In the genomic region with DNA sequence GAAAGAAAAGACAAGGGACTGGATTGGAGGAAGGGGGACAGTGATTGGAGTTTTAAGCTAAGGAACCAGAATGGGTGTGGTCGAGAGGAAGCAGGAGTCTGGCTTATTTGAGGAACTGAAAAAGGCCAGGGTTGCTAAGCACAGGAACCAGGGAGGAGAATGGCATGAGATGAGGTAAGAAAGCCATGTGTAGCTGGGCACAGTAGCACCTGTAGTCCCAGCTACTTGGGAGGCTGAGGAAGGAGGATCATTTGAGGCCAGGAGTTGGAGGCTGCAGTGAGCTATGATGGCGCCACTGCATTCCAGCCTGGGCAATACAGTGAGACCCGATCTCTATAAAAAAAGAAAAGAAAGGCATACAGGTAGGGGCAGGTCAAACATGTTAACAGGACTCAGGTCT, we compare ENCODE assay signal across 19 cellular contexts. TPM values are rescaled to one million over a fixed set of nuclear protein-coding genes. Genes with fewer than 3 reads are reported as not detected.
DNase-seq lines count a peak whose midpoint lies in the region; ATAC-seq and TF ChIP-seq lines count a peak whose summit lies in the region.
"Had no signal": no experiment of that assay in that cellular context is flagged by ENCODE, and none has a peak within 500 bp of the region (broad histone marks: within the 10 kb centered on the region; RNA-seq: fewer than 3 reads in every experiment).

No MANE protein-coding gene starts in this region.

- TF ChIP-seq POLR2A in heart left ventricle (IDR thresholded peaks at IDR 0.05) = no peak

- POLR2A ChIA-PET in HEK293 (lab: Yijun Ruan, JAX) = no interaction called here

- no peak for TF ChIP-seq CTCF in HEK293 (tag by site-specific recombination; IDR thresholded peaks at IDR 0.05)
- TF ChIP-seq CTCF in nephron progenitor cell (IDR thresholded peaks at IDR 0.05) = no peak
- no peak for TF ChIP-seq CTCF in heart left ventricle (IDR thresholded peaks at IDR 0.05)

- H3K9me3 ChIP-seq in HEK293 (ENCODE audit: control insufficient read depth, insufficient read depth, low read depth, low read length) (no peaks in the 10 kb centered on the region), heart left ventricle (no peaks in the 10 kb centered on the region)
- H3K9me3 ChIP-seq: colonic mucosa, HAP-1, left ventricle myocardium inferior had no signal

- ATAC-seq in activated T-helper 17 cell treated with anti-CD3 and anti-CD28 coated beads, Interleukin-2, amount 50 U/mL, for 72 hours (replicated peaks) = no peak
- ATAC-seq in heart left ventricle (no peak), HG02884 (IDR thresholded peaks at IDR 0.05; ENCODE audit: unreplicated experiment) (no peak)
- ATAC-seq: CD8-positive, alpha-beta T cell had no signal

- no peaks in the 10 kb centered on the region for H3K36me3 ChIP-seq in HEK293 (ENCODE audit: control insufficient read depth in 2 of 2, insufficient read depth in 1 of 2, low read length in 2 of 2)
- no peaks in the 10 kb centered on the region for H3K36me3 ChIP-seq in heart left ventricle
- H3K36me3 ChIP-seq: colonic mucosa, HAP-1, left ventricle myocardium inferior had no signal

- 79 to 91% (median 87%) methylated on average over 3 of the region's 3 CpGs for WGBS in heart left ventricle, 4 donors

- H3K4me3 Mint-ChIP-seq in activated T-helper 17 cell treated with anti-CD3 and anti-CD28 coated beads, Interleukin-2, amount 50 U/mL, for 72 hours = no peak overlapping the region
- no peak overlapping the region for H3K4me3 Mint-ChIP-seq in nephron progenitor cell
- H3K4me3 Mint-ChIP-seq: CD8-positive, alpha-beta T cell had no signal

- intact Hi-C loops in heart left ventricle (cut with DNase I) = loop anchor here in 1 of 10 donors (10.0 kb wide), 1 partner anchor 59 kb away; no protein-coding TSS in a partner anchor

- H3K4me1 ChIP-seq in HEK293 (ENCODE audit: control insufficient read depth, insufficient read depth, low read length) (no peaks in the 10 kb centered on the region), heart left ventricle (peaks cover 0 to 39% (median 0%) of the 10 kb centered on the region in 12 donors)
- H3K4me1 ChIP-seq: colonic mucosa, HAP-1 had no signal

- no peaks in the 10 kb centered on the region for H3K27me3 ChIP-seq in heart left ventricle
- H3K27me3 ChIP-seq: colonic mucosa had no signal

- H3K27ac ChIP-seq in HEK293 (ENCODE audit: extremely low read depth, low read depth, low read length) (no peak overlapping the region), heart left ventricle (no peak overlapping the region)
- H3K27ac ChIP-seq: colonic mucosa, left ventricle myocardium inferior had no signal

- H3K27ac Mint-ChIP-seq in activated T-helper 17 cell treated with anti-CD3 and anti-CD28 coated beads, Interleukin-2, amount 50 U/mL, for 72 hours = peak overlapping the region; percentile 5
- peak overlapping the region; percentile 39 for H3K27ac Mint-ChIP-seq in nephron progenitor cell
- H3K27ac Mint-ChIP-seq: CD8-positive, alpha-beta T cell had no signal

- H3K4me1 Mint-ChIP-seq in activated T-helper 17 cell treated with anti-CD3 and anti-CD28 coated beads, Interleukin-2, amount 50 U/mL, for 72 hours = peaks cover 4% of the 10 kb centered on the region
- peaks cover 17% of the 10 kb centered on the region for H3K4me1 Mint-ChIP-seq in nephron progenitor cell

- CTCF ChIA-PET in HEK293 (lab: Yijun Ruan, JAX) = interaction anchor here (0.8 to 3.1 kb wide), 4 partner anchors 10 to 67 kb away, joined by 3 to 14 read pairs (median 4); a partner anchor contains a TSS

- H3K4me3 ChIP-seq in HEK293 (ENCODE audit: low read depth, low read length) = no peak overlapping the region
- no peak overlapping the region for H3K4me3 ChIP-seq in heart left ventricle
- H3K4me3 ChIP-seq: colonic mucosa, HAP-1, left ventricle myocardium inferior had no signal

- H3K9me3 Mint-ChIP-seq in activated T-helper 17 cell treated with anti-CD3 and anti-CD28 coated beads, Interleukin-2, amount 50 U/mL, for 72 hours = no peaks in the 10 kb centered on the region
- H3K9me3 Mint-ChIP-seq in nephron progenitor cell = no peaks in the 10 kb centered on the region
- H3K9me3 Mint-ChIP-seq: CD8-positive, alpha-beta T cell had no signal

- no peaks in the 10 kb centered on the region for H3K27me3 Mint-ChIP-seq in activated T-helper 17 cell treated with anti-CD3 and anti-CD28 coated beads, Interleukin-2, amount 50 U/mL, for 72 hours
- H3K27me3 Mint-ChIP-seq in nephron progenitor cell (ENCODE audit: low read depth, poor library complexity) = peaks cover 5% of the 10 kb centered on the region
- H3K27me3 Mint-ChIP-seq: progenitor cell of endocrine pancreas had no signal

- DNase-seq in NOMO-1 treated with DMSO at 0.1 percent for 48 hours (lab: John Stamatoyannopoulos, UW; ENCODE audit: unreplicated experiment) = peak; percentile 79
- DNase-seq in nephron progenitor cell = no peak
- no peak for DNase-seq in NCI-H187 (lab: John Stamatoyannopoulos, UW)
- no peak for DNase-seq in heart left ventricle
- no peak for DNase-seq in COLO829 (ENCODE audit: low spot score)
- DNase-seq: activated CD4-positive, alpha-beta T cell treated with anti-CD3 and anti-CD28 coated beads, Interleukin-2, amount 50 U/mL, for 1 hour; activated effector memory CD4-positive, alpha-beta T cell treated with Interleukin-2 at 50 U/mL for 16 hours; CD8-positive, alpha-beta T cell; colonic mucosa; left ventricle myocardium inferior; NCI-H1694 treated with DMSO at 0.1 percent for 48 hours; NCI-H446; NK-92 treated with Interleukin-12 subunit alpha and Interleukin-12 subunit beta, amount 100 ng/mL, for 24 hours; stimulated activated naive CD4-positive, alpha-beta T cell had no signal

- H3K36me3 Mint-ChIP-seq in activated T-helper 17 cell treated with anti-CD3 and anti-CD28 coated beads, Interleukin-2, amount 50 U/mL, for 72 hours (ENCODE audit: low read depth) = no peaks in the 10 kb centered on the region
- no peaks in the 10 kb centered on the region for H3K36me3 Mint-ChIP-seq in nephron progenitor cell (ENCODE audit: low read depth)
- H3K36me3 Mint-ChIP-seq: CD8-positive, alpha-beta T cell had no signal

TF ChIP-seq in HEK293, 187 proteins besides CTCF, POLR2A, EP300 and RAD21:
- TF ChIP-seq, protein P1, sequence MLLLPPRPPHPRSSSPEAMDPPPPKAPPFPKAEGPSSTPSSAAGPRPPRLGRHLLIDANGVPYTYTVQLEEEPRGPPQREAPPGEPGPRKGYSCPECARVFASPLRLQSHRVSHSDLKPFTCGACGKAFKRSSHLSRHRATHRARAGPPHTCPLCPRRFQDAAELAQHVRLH (tag by site-specific recombination; IDR thresholded peaks at IDR 0.05) = peak; percentile 72; the same call in 1 of the 2 replicates
- no peak for TF ChIP-seq GLIS2 (tag by site-specific recombination; IDR thresholded peaks at IDR 0.05)
- no peak for TF ChIP-seq GLIS1 (tag by site-specific recombination; IDR thresholded peaks at IDR 0.05)
- no peak for TF ChIP-seq HOXC10 (CRISPR knock-in tag; IDR thresholded peaks at IDR 0.05)
- TF ChIP-seq ZNF266 (tag by site-specific recombination; IDR thresholded peaks at IDR 0.05; ENCODE audit: low read depth) = no peak
- peak; percentile 93 for TF ChIP-seq ZNF121 (tag by site-specific recombination; IDR thresholded peaks at IDR 0.05)
- TF ChIP-seq ZNF701 (tag by site-specific recombination; IDR thresholded peaks at IDR 0.05) = no peak
- no peak for TF ChIP-seq BCL11B (tag by site-specific recombination; IDR thresholded peaks at IDR 0.05; ENCODE audit: low read depth)
- no peak for TF ChIP-seq ZNF48 (tag by site-specific recombination; IDR thresholded peaks at IDR 0.05)
- TF ChIP-seq KLF9 (tag by site-specific recombination; IDR thresholded peaks at IDR 0.05; ENCODE audit: low read depth) = peak; percentile 35; the same call in 1 of the 2 replicates
- TF ChIP-seq ZEB2 (tag by site-specific recombination; IDR thresholded peaks at IDR 0.05) = no peak
- TF ChIP-seq, protein P2, sequence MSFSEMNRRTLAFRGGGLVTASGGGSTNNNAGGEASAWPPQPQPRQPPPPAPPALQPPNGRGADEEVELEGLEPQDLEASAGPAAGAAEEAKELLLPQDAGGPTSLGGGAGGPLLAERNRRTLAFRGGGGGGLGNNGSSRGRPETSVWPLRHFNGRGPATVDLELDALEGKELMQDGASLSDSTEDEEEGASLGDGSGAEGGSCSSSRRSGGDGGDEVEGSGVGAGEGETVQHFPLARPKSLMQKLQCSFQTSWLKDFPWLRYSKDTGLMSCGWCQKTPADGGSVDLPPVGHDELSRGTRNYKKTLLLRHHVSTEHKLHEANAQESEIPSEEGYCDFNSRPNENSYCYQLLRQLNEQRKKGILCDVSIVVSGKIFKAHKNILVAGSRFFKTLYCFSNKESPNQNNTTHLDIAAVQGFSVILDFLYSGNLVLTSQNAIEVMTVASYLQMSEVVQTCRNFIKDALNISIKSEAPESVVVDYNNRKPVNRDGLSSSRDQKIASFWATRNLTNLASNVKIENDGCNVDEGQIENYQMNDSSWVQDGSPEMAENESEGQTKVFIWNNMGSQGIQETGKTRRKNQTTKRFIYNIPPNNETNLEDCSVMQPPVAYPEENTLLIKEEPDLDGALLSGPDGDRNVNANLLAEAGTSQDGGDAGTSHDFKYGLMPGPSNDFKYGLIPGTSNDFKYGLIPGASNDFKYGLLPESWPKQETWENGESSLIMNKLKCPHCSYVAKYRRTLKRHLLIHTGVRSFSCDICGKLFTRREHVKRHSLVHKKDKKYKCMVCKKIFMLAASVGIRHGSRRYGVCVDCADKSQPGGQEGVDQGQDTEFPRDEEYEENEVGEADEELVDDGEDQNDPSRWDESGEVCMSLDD (tag by site-specific recombination; IDR thresholded peaks at IDR 0.05) = no peak
- TF ChIP-seq ZNF16 (tag by site-specific recombination; IDR thresholded peaks at IDR 0.05; ENCODE audit: low read depth) = no peak
- TF ChIP-seq OSR2 (tag by site-specific recombination; IDR thresholded peaks at IDR 0.05) = 0 out of 2 replicates have a peak, but pooled peaks have one; percentile 20

RNA-seq across cellular contexts. Expression of a gene that starts 8.1 kb away (rescaled TPM):
- total RNA-seq in activated T-helper 17 cell treated with anti-CD3 and anti-CD28 coated beads, Interleukin-2, amount 50 U/mL, for 72 hours = 100 to 1,000 TPM; 140 to 177 TPM
- 10 to 100 TPM; 45.2 to 79.3 (median 68.5) TPM for total RNA-seq in heart left ventricle
- 10 to 100 TPM; 33.0 to 58.6 TPM for polyA plus RNA-seq in heart left ventricle
